In genomic region chr6:16770701-16771569, GRCh38 we compare ENCODE assay signal across 2 cellular contexts.
TF ChIP-seq lines count a peak whose summit lies in the region.

No MANE protein-coding gene starts in this region.

TF ChIP-seq in WTC11, 78 proteins besides CTCF, POLR2A, EP300 and RAD21 (continued from another document):
- TF ChIP-seq, protein P1, sequence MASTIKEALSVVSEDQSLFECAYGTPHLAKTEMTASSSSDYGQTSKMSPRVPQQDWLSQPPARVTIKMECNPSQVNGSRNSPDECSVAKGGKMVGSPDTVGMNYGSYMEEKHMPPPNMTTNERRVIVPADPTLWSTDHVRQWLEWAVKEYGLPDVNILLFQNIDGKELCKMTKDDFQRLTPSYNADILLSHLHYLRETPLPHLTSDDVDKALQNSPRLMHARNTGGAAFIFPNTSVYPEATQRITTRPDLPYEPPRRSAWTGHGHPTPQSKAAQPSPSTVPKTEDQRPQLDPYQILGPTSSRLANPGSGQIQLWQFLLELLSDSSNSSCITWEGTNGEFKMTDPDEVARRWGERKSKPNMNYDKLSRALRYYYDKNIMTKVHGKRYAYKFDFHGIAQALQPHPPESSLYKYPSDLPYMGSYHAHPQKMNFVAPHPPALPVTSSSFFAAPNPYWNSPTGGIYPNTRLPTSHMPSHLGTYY (CRISPR knock-in tag; IDR thresholded peaks at IDR 0.05), result no peak
- no peak for TF ChIP-seq HMGA2 (CRISPR knock-in tag; IDR thresholded peaks at IDR 0.05)

TF ChIP-seq in HepG2, 621 proteins besides CTCF, POLR2A, EP300 and RAD21 (continued from another document and continues in another):
- TF ChIP-seq RERE (CRISPR knock-in tag; IDR thresholded peaks at IDR 0.05; ENCODE audit: low read depth), result no peak
- TF ChIP-seq YY1 (IDR thresholded peaks at IDR 0.05; ENCODE audit: insufficient read depth, insufficient replicate concordance, low read depth, low read length), result peak; percentile 18
- TF ChIP-seq FOSL2 (CRISPR knock-in tag; IDR thresholded peaks at IDR 0.05), result peak; percentile 64
- 0 out of 2 replicates have a peak, but pooled peaks have one; percentile 34 for TF ChIP-seq ZHX2 (IDR thresholded peaks at IDR 0.05; ENCODE audit: low read depth)
- no peak for TF ChIP-seq ZHX2 (CRISPR knock-in tag; IDR thresholded peaks at IDR 0.05; ENCODE audit: borderline replicate concordance)
- 0 out of 2 replicates have a peak, but pooled peaks have one; percentile 11 for TF ChIP-seq FLYWCH1 (CRISPR knock-in tag; IDR thresholded peaks at IDR 0.05)
- TF ChIP-seq CREM (IDR thresholded peaks at IDR 0.05), result no peak
- TF ChIP-seq CREM (CRISPR knock-in tag; IDR thresholded peaks at IDR 0.05), result no peak
- TF ChIP-seq, protein P2, sequence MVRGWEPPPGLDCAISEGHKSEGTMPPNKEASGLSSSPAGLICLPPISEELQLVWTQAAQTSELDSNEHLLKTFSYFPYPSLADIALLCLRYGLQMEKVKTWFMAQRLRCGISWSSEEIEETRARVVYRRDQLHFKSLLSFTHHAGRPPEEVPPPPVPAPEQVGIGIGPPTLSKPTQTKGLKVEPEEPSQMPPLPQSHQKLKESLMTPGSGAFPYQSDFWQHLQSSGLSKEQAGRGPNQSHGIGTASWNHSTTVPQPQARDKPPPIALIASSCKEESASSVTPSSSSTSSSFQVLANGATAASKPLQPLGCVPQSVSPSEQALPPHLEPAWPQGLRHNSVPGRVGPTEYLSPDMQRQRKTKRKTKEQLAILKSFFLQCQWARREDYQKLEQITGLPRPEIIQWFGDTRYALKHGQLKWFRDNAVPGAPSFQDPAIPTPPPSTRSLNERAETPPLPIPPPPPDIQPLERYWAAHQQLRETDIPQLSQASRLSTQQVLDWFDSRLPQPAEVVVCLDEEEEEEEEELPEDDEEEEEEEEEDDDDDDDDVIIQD (CRISPR knock-in tag; IDR thresholded peaks at IDR 0.05; ENCODE audit: low read depth), result peak; percentile 39; the same call in 1 of the 2 replicates
- peak; percentile 51; the same call in 1 of the 2 replicates for TF ChIP-seq PPARG (CRISPR knock-in tag; conservative IDR thresholded peaks at IDR 0.05)
- peak; percentile 60; the same call in 1 of the 2 replicates for TF ChIP-seq ZNF598 (CRISPR knock-in tag; IDR thresholded peaks at IDR 0.05; ENCODE audit: borderline replicate concordance)
- TF ChIP-seq, protein P3, sequence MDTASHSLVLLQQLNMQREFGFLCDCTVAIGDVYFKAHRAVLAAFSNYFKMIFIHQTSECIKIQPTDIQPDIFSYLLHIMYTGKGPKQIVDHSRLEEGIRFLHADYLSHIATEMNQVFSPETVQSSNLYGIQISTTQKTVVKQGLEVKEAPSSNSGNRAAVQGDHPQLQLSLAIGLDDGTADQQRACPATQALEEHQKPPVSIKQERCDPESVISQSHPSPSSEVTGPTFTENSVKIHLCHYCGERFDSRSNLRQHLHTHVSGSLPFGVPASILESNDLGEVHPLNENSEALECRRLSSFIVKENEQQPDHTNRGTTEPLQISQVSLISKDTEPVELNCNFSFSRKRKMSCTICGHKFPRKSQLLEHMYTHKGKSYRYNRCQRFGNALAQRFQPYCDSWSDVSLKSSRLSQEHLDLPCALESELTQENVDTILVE (CRISPR knock-in tag; IDR thresholded peaks at IDR 0.05), result peak; percentile 40; the same call in 1 of the 2 replicates
- TF ChIP-seq ZFP91 (CRISPR knock-in tag; IDR thresholded peaks at IDR 0.05; ENCODE audit: borderline replicate concordance), result 0 out of 2 replicates have a peak, but pooled peaks have one; percentile 37
- TF ChIP-seq KLF9 (CRISPR knock-in tag; IDR thresholded peaks at IDR 0.05; ENCODE audit: low read depth), result 0 out of 2 replicates have a peak, but pooled peaks have one; percentile 26
- peak; percentile 95 for TF ChIP-seq STAG1 (CRISPR knock-in tag; IDR thresholded peaks at IDR 0.05)
- TF ChIP-seq ZNF709 (CRISPR knock-in tag; IDR thresholded peaks at IDR 0.05), result 0 out of 2 replicates have a peak, but pooled peaks have one; percentile 32
- peak; percentile 98 for TF ChIP-seq TFAP4 (IDR thresholded peaks at IDR 0.05; ENCODE audit: borderline replicate concordance, low read depth)
- TF ChIP-seq ZNF704 (CRISPR knock-in tag; IDR thresholded peaks at IDR 0.05; ENCODE audit: borderline replicate concordance), result no peak
- peak; percentile 68 for TF ChIP-seq SAP130 (CRISPR knock-in tag; IDR thresholded peaks at IDR 0.05; ENCODE audit: low read depth)
- peak; percentile 18; the same call in 1 of the 2 replicates for TF ChIP-seq HDAC2 (CRISPR knock-in tag; IDR thresholded peaks at IDR 0.05)
- 0 out of 2 replicates have a peak, but pooled peaks have one; percentile 35 for TF ChIP-seq ZNF792 (CRISPR knock-in tag; IDR thresholded peaks at IDR 0.05)
- peak; percentile 91 for TF ChIP-seq XRCC5 (optimal IDR thresholded peaks at IDR 0.05; ENCODE audit: low read length)
- peak; percentile 41; the same call in 1 of the 2 replicates for TF ChIP-seq ZFY (CRISPR knock-in tag; IDR thresholded peaks at IDR 0.05)
- TF ChIP-seq KDM4B (CRISPR knock-in tag; IDR thresholded peaks at IDR 0.05), result peak; percentile 76; the same call in 1 of the 2 replicates
- 0 out of 2 replicates have a peak, but pooled peaks have one; percentile 51 for TF ChIP-seq KLF11 (CRISPR knock-in tag; IDR thresholded peaks at IDR 0.05)
- TF ChIP-seq ZNF644 (CRISPR knock-in tag; IDR thresholded peaks at IDR 0.05; ENCODE audit: low read depth), result 0 out of 2 replicates have a peak, but pooled peaks have one; percentile 46
- TF ChIP-seq PITX1 (CRISPR knock-in tag; IDR thresholded peaks at IDR 0.05), result 0 out of 2 replicates have a peak, but pooled peaks have one; percentile 9
- 0 out of 2 replicates have a peak, but pooled peaks have one; percentile 22 for TF ChIP-seq ARHGAP35 (CRISPR knock-in tag; IDR thresholded peaks at IDR 0.05; ENCODE audit: borderline replicate concordance)
- peak; percentile 44; the same call in 1 of the 2 replicates for TF ChIP-seq ZBTB42 (CRISPR knock-in tag; IDR thresholded peaks at IDR 0.05)
- TF ChIP-seq ZNF670 (CRISPR knock-in tag; IDR thresholded peaks at IDR 0.05; ENCODE audit: borderline replicate concordance), result 0 out of 2 replicates have a peak, but pooled peaks have one; percentile 47
- TF ChIP-seq GMEB1 (CRISPR knock-in tag; IDR thresholded peaks at IDR 0.05; ENCODE audit: borderline replicate concordance), result peak; percentile 18; the same call in 1 of the 2 replicates
- 0 out of 2 replicates have a peak, but pooled peaks have one; percentile 48 for TF ChIP-seq ZNF124 (CRISPR knock-in tag; IDR thresholded peaks at IDR 0.05)
